In genomic region chr4:176883681-176884418, GRCh38 we compare ENCODE assay signal across 14 cellular contexts.
DNase-seq lines count a peak whose midpoint lies in the region; ATAC-seq and TF ChIP-seq lines count a peak whose summit lies in the region.
"Had no signal": no experiment of that assay in that cellular context is flagged by ENCODE, and none has a peak within 500 bp of the region (broad histone marks: within the 10 kb centered on the region; RNA-seq: fewer than 3 reads in every experiment).

No MANE protein-coding gene starts in this region.

- H3K9me3 Mint-ChIP-seq in stimulated activated effector memory CD8-positive, alpha-beta T cell treated with anti-CD3 and anti-CD28 coated beads, Interleukin-12 subunit alpha, Interleukin-12 subunit beta, amount 100 ng/mL, for 72 hours, result peaks cover 10% of the 10 kb centered on the region
- H3K9me3 Mint-ChIP-seq: naive B cell had no signal

- no peak for ATAC-seq in stimulated activated effector memory CD8-positive, alpha-beta T cell treated with anti-CD3 and anti-CD28 coated beads, Interleukin-12 subunit alpha, Interleukin-12 subunit beta, amount 100 ng/mL, for 72 hours

- H3K4me3 Mint-ChIP-seq in stimulated activated effector memory CD8-positive, alpha-beta T cell treated with anti-CD3 and anti-CD28 coated beads, Interleukin-12 subunit alpha, Interleukin-12 subunit beta, amount 100 ng/mL, for 72 hours, result no peak overlapping the region

- no peaks in the 10 kb centered on the region for H3K4me1 Mint-ChIP-seq in stimulated activated effector memory CD8-positive, alpha-beta T cell treated with anti-CD3 and anti-CD28 coated beads, Interleukin-12 subunit alpha, Interleukin-12 subunit beta, amount 100 ng/mL, for 72 hours
- H3K4me1 Mint-ChIP-seq: naive B cell had no signal

- no peak for TF ChIP-seq CTCF in astrocyte of the spinal cord (IDR thresholded peaks at IDR 0.05; ENCODE audit: low read depth, low read length)
- no peak for TF ChIP-seq CTCF in testis (IDR thresholded peaks at IDR 0.05)

- H3K9ac ChIP-seq in BLaER1, result no peak overlapping the region

- TF ChIP-seq POLR2A in testis (IDR thresholded peaks at IDR 0.05), result no peak

- H4K20me1 ChIP-seq in BLaER1, result no peaks in the 10 kb centered on the region

- in situ Hi-C loops in astrocyte of the spinal cord (cut with HindIII; ENCODE audit: low sequenced_read_pairs), result no loop called here

- H3K4me3 ChIP-seq in BLaER1 (no peak overlapping the region), astrocyte of the spinal cord (ENCODE audit: low read depth, low read length) (peak overlapping the region; percentile 9), testis (no peak overlapping the region)
- H3K4me3 ChIP-seq: spleen, vagina had no signal

- DNase-seq in LHCN-M2 (ENCODE audit: low read depth) (peak; percentile 92), astrocyte of the spinal cord (ENCODE audit: low read depth, low spot score) (peak; percentile 95), kidney tubule cell (ENCODE audit: low spot score) (peak; percentile 63), SKM-1 (lab: John Stamatoyannopoulos, UW; ENCODE audit: unreplicated experiment) (no peak), putamen (ENCODE audit: low spot score) (no peak), testis (no peak)
- no peak for DNase-seq in stimulated activated effector memory CD8-positive, alpha-beta T cell treated with anti-CD3 and anti-CD28 coated beads, Interleukin-12 subunit alpha, Interleukin-12 subunit beta, amount 100 ng/mL, for 72 hours (ENCODE audit: low spot score in 2 of 2)
- DNase-seq: activated naive CD4-positive, alpha-beta T cell treated with anti-CD3 and anti-CD28 coated beads, Interleukin-2, amount 50 U/mL, for 16 hours; Caco-2; naive B cell; NCI-H2227 treated with DMSO at 0.1 percent for 48 hours; spleen had no signal

- intact Hi-C loops in testis (cut with DNase I; ENCODE audit: low total_unique reads), result no loop called here

- H3K27me3 ChIP-seq in BLaER1, result no peaks in the 10 kb centered on the region
- no peaks in the 10 kb centered on the region for H3K27me3 ChIP-seq in testis
- H3K27me3 ChIP-seq: spleen, vagina had no signal

- no peaks in the 10 kb centered on the region for H3K36me3 Mint-ChIP-seq in stimulated activated effector memory CD8-positive, alpha-beta T cell treated with anti-CD3 and anti-CD28 coated beads, Interleukin-12 subunit alpha, Interleukin-12 subunit beta, amount 100 ng/mL, for 72 hours
- H3K36me3 Mint-ChIP-seq: naive B cell had no signal

- H3K27ac Mint-ChIP-seq in stimulated activated effector memory CD8-positive, alpha-beta T cell treated with anti-CD3 and anti-CD28 coated beads, Interleukin-12 subunit alpha, Interleukin-12 subunit beta, amount 100 ng/mL, for 72 hours, result no peak overlapping the region
- H3K27ac Mint-ChIP-seq: naive B cell had no signal

- peak overlapping the region; percentile 44 for H3K4me2 ChIP-seq in BLaER1

- H3K36me3 ChIP-seq in BLaER1, result no peaks in the 10 kb centered on the region
- H3K36me3 ChIP-seq in testis (ENCODE audit: low read depth, missing control alignments), result no peaks in the 10 kb centered on the region
- H3K36me3 ChIP-seq: spleen, vagina had no signal

- H3K4me1 ChIP-seq in BLaER1 (peaks cover 10% of the 10 kb centered on the region), testis (no peaks in the 10 kb centered on the region)
- H3K4me1 ChIP-seq: Caco-2, spleen, vagina had no signal

- 72 to 73% methylated on average over 6 of the region's 6 CpGs for WGBS in testis, 2 donors

- H3K27ac ChIP-seq in BLaER1, result no peak overlapping the region
- no peak overlapping the region for H3K27ac ChIP-seq in testis
- H3K27ac ChIP-seq: spleen, vagina had no signal

- H3K9me3 ChIP-seq in BLaER1 (no peaks in the 10 kb centered on the region), testis (no peaks in the 10 kb centered on the region)
- H3K9me3 ChIP-seq: Caco-2, spleen, vagina had no signal

Comparison
In these comparisons a context has a peak if more than half of its experiments do, and no peak if none do; other contexts are left out.
1. DNase-seq: peak in LHCN-M2 (single experiment), astrocyte of the spinal cord (single experiment) and kidney tubule cell (single experiment); none in stimulated activated effector memory CD8-positive, alpha-beta T cell treated with anti-CD3 and anti-CD28 coated beads, Interleukin-12 subunit alpha, Interleukin-12 subunit beta, amount 100 ng/mL, for 72 hours (0 of 2), SKM-1 (single experiment), putamen (single experiment) and testis (single experiment).